28 cellular contexts compared by ENCODE assay signal in genomic region chr10:129470103-129470851, GRCh38.
"Had no signal": no experiment of that assay in that cellular context is flagged by ENCODE, and none has a peak within 500 bp of the region (broad histone marks: within the 10 kb centered on the region; RNA-seq: fewer than 3 reads in every experiment).

No MANE protein-coding gene starts in this region.

- ATAC-seq: activated CD4-positive, alpha-beta T cell treated with anti-CD3 and anti-CD28 coated beads for 36 hours; activated T-cell treated with anti-CD3 and anti-CD28 coated beads, Interleukin-2, amount 50 U/mL, for 4 hours; natural killer cell; WTC11 had no signal

- H3K27me3 ChIP-seq: colonic mucosa, sigmoid colon, upper lobe of left lung had no signal

- H3K79me2 ChIP-seq: parathyroid adenoma had no signal

- H3K9ac ChIP-seq: parathyroid adenoma had no signal

- H3K4me1 ChIP-seq: parathyroid adenoma had no signal

- DNase-seq: activated CD4-positive, alpha-beta T cell treated with anti-CD3 and anti-CD28 coated beads for 36 hours; activated CD4-positive, alpha-beta T cell treated with anti-CD3 and anti-CD28 coated beads, Interleukin-2, amount 50 U/mL, for 48 hours; activated CD8-positive, alpha-beta memory T cell treated with anti-CD3 and anti-CD28 coated beads, Interleukin-2, amount 50 U/mL, for 48 hours; activated naive CD4-positive, alpha-beta T cell; activated naive CD8-positive, alpha-beta T cell treated with anti-CD3 and anti-CD28 coated beads, Interleukin-2, amount 10 ng/mL, durations not matched to agents 7 days and 5 days; activated T-cell treated with anti-CD3 and anti-CD28 coated beads, Interleukin-2, amount 50 U/mL, for 4 hours; amygdala; colonic mucosa; kidney glomerular epithelial cell; left ventricle myocardium inferior; mammary epithelial cell; midbrain; natural killer cell; sigmoid colon; stimulated activated CD4-positive, alpha-beta T cell treated with anti-CD3 and anti-CD28 coated beads, Interleukin-15, amount 100 ng/mL, for 24 hours; stimulated activated CD4-positive, alpha-beta T cell treated with anti-CD3 and anti-CD28 coated beads, Interleukin-2, amount 100 ng/mL, for 48 hours; stimulated activated CD8-positive, alpha-beta memory T cell treated with anti-CD3 and anti-CD28 coated beads, Interleukin-4, amount 100 ng/mL, for 48 hours; stimulated activated naive CD4-positive, alpha-beta T cell; T1000; upper lobe of left lung had no signal

- H3K27ac Mint-ChIP-seq: activated CD4-positive, alpha-beta T cell treated with anti-CD3 and anti-CD28 coated beads for 36 hours; activated naive CD8-positive, alpha-beta T cell treated with anti-CD3 and anti-CD28 coated beads, Interleukin-2, amount 10 ng/mL, durations not matched to agents 7 days and 5 days; activated T-helper 2 cell treated with anti-CD3 and anti-CD28 coated beads, Interferon-gamma antibody, Interleukin-2, Interleukin-4, amounts not matched to agents 10 μg/mL and 5 μg/mL and 100 μg/mL, durations not matched to agents 14 hours and 24 hours and 36 hours; T-helper 1 cell treated with Interleukin-12 subunit alpha and Interleukin-12 subunit beta and Interleukin-4 antibody, amounts not matched to agents 30 μg/mL and 1 μg/mL, for 36 hours; WTC11 had no signal

- H3K4me3 Mint-ChIP-seq: activated CD4-positive, alpha-beta T cell treated with anti-CD3 and anti-CD28 coated beads for 36 hours; activated naive CD8-positive, alpha-beta T cell treated with anti-CD3 and anti-CD28 coated beads, Interleukin-2, amount 10 ng/mL, durations not matched to agents 7 days and 5 days; activated T-cell treated with anti-CD3 and anti-CD28 coated beads, Interleukin-2, amount 50 U/mL, for 4 hours; T-helper 1 cell treated with Interleukin-12 subunit alpha and Interleukin-12 subunit beta and Interleukin-4 antibody, amounts not matched to agents 30 μg/mL and 1 μg/mL, for 36 hours; WTC11 had no signal

- H3K36me3 ChIP-seq: colonic mucosa had no signal

- H3K4me3 ChIP-seq: colonic mucosa, left ventricle myocardium inferior, sigmoid colon, smooth muscle cell, thoracic aorta, upper lobe of left lung had no signal

- H3K9me3 ChIP-seq: colonic mucosa, left ventricle myocardium inferior, sigmoid colon, thoracic aorta, upper lobe of left lung had no signal

- FAIRE-seq: bronchial epithelial cell had no signal

- H3K9me3 Mint-ChIP-seq: activated naive CD8-positive, alpha-beta T cell treated with anti-CD3 and anti-CD28 coated beads, Interleukin-2, amount 10 ng/mL, durations not matched to agents 7 days and 5 days; activated T-cell treated with anti-CD3 and anti-CD28 coated beads, Interleukin-2, amount 50 U/mL, for 4 hours; activated T-helper 2 cell treated with anti-CD3 and anti-CD28 coated beads, Interferon-gamma antibody, Interleukin-2, Interleukin-4, amounts not matched to agents 10 μg/mL and 5 μg/mL and 100 μg/mL, durations not matched to agents 14 hours and 24 hours and 36 hours; natural killer cell; T-helper 1 cell treated with Interleukin-12 subunit alpha and Interleukin-12 subunit beta and Interleukin-4 antibody, amounts not matched to agents 30 μg/mL and 1 μg/mL, for 36 hours; WTC11 had no signal

- H3K4me2 ChIP-seq: smooth muscle cell had no signal

- H3K27ac ChIP-seq: colonic mucosa, epithelial cell of prostate, left ventricle myocardium inferior, parathyroid adenoma, sigmoid colon, thoracic aorta, upper lobe of left lung had no signal

- H3K36me3 Mint-ChIP-seq: natural killer cell had no signal

- H3K27me3 Mint-ChIP-seq: activated CD4-positive, alpha-beta T cell treated with anti-CD3 and anti-CD28 coated beads for 36 hours; activated naive CD8-positive, alpha-beta T cell treated with anti-CD3 and anti-CD28 coated beads, Interleukin-2, amount 10 ng/mL, durations not matched to agents 7 days and 5 days had no signal

- H2AFZ ChIP-seq: parathyroid adenoma had no signal
